ENCODE assay signal across 27 cellular contexts in the genomic region with DNA sequence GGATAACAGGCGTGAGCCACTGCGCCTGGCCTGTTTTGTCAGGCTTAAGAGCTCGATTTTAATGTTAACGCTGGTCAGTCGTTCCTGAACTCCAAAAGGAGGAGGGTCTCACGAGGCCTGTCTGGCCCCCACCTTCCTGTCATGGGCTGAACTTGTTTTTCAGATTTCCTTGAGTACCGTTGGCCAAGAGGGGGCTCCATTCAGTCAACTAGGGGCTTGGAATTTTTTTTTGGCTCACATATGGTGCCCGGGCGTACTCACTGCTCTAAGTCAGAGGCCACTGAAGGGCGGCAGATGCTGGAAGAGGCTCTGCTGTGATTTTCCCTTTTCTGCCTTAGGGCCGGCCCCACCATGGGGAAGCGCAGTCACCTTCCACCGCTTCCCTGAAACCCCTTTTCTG. TPM values are rescaled to one million over a fixed set of nuclear protein-coding genes. Genes with fewer than 3 reads are reported as not detected.
"Had no signal": no experiment of that assay in that cellular context is flagged by ENCODE, and none has a peak within 500 bp of the region (broad histone marks: within the 10 kb centered on the region; RNA-seq: fewer than 3 reads in every experiment).

No MANE protein-coding gene starts in this region.

- H3K36me3 Mint-ChIP-seq: activated naive CD8-positive, alpha-beta T cell treated with anti-CD3 and anti-CD28 coated beads, Interleukin-2, amount 10 ng/mL, durations not matched to agents 7 days and 5 days; brain; immature natural killer cell; naive B cell had no signal

- H3K27me3 ChIP-seq: colonic mucosa, pancreas, right lobe of liver had no signal

- FAIRE-seq: pancreas, small intestine had no signal

- H3K36me3 ChIP-seq: colonic mucosa, gastrocnemius medialis, heart left ventricle, pancreas, right lobe of liver, suprapubic skin, upper lobe of left lung, WERI-Rb-1 had no signal

- ATAC-seq: gastrocnemius medialis; heart left ventricle; left ventricle myocardium superior; mucosa of descending colon; pancreas; right lobe of liver; stimulated activated naive CD8-positive, alpha-beta T cell treated with anti-CD3 and anti-CD28 coated beads, Interleukin-15, amount 100 ng/mL, for 72 hours had no signal

- H3K27ac ChIP-seq: colonic mucosa, gastrocnemius medialis, heart left ventricle, pancreas, right lobe of liver, suprapubic skin, upper lobe of left lung, WERI-Rb-1 had no signal

- H3K9me3 ChIP-seq: colonic mucosa, gastrocnemius medialis, heart left ventricle, mucosa of descending colon, pancreas, right lobe of liver, suprapubic skin, upper lobe of left lung had no signal

- H3K27ac Mint-ChIP-seq: activated naive CD8-positive, alpha-beta T cell treated with anti-CD3 and anti-CD28 coated beads, Interleukin-2, amount 10 ng/mL, durations not matched to agents 7 days and 5 days; activated T-helper 1 cell treated with anti-CD3 and anti-CD28 coated beads, Interleukin-12 subunit alpha, Interleukin-12 subunit beta, Interleukin-2, Interleukin-4 antibody, amounts not matched to agents 30 ng/mL and 10 ng/mL and 1 ng/mL, durations not matched to agents 14 hours and 24 hours and 36 hours; immature natural killer cell; naive B cell; stimulated activated naive CD8-positive, alpha-beta T cell treated with anti-CD3 and anti-CD28 coated beads, Interleukin-15, amount 100 ng/mL, for 72 hours had no signal

- H3K4me3 ChIP-seq: colonic mucosa, gastrocnemius medialis, heart left ventricle, mucosa of descending colon, pancreas, right lobe of liver, suprapubic skin, upper lobe of left lung had no signal

- H3K9me3 Mint-ChIP-seq: activated naive CD8-positive, alpha-beta T cell treated with anti-CD3 and anti-CD28 coated beads, Interleukin-2, amount 10 ng/mL, durations not matched to agents 7 days and 5 days; activated T-helper 1 cell treated with anti-CD3 and anti-CD28 coated beads, Interleukin-12 subunit alpha, Interleukin-12 subunit beta, Interleukin-2, Interleukin-4 antibody, amounts not matched to agents 30 ng/mL and 10 ng/mL and 1 ng/mL, durations not matched to agents 14 hours and 24 hours and 36 hours; central memory CD8-positive, alpha-beta T cell; immature natural killer cell; naive B cell; stimulated activated naive CD8-positive, alpha-beta T cell treated with anti-CD3 and anti-CD28 coated beads, Interleukin-15, amount 100 ng/mL, for 72 hours had no signal

- H3K4me1 ChIP-seq: colonic mucosa, gastrocnemius medialis, pancreas, right lobe of liver, suprapubic skin had no signal

- H3K4me3 Mint-ChIP-seq: activated naive CD8-positive, alpha-beta T cell treated with anti-CD3 and anti-CD28 coated beads, Interleukin-2, amount 10 ng/mL, durations not matched to agents 7 days and 5 days; activated T-helper 1 cell treated with anti-CD3 and anti-CD28 coated beads, Interleukin-12 subunit alpha, Interleukin-12 subunit beta, Interleukin-2, Interleukin-4 antibody, amounts not matched to agents 30 ng/mL and 10 ng/mL and 1 ng/mL, durations not matched to agents 14 hours and 24 hours and 36 hours; central memory CD8-positive, alpha-beta T cell; immature natural killer cell; stimulated activated naive CD8-positive, alpha-beta T cell treated with anti-CD3 and anti-CD28 coated beads, Interleukin-15, amount 100 ng/mL, for 72 hours had no signal

- H3K4me1 Mint-ChIP-seq: activated naive CD8-positive, alpha-beta T cell treated with anti-CD3 and anti-CD28 coated beads, Interleukin-2, amount 10 ng/mL, durations not matched to agents 7 days and 5 days; central memory CD8-positive, alpha-beta T cell; immature natural killer cell had no signal

- DNase-seq: activated CD4-positive, alpha-beta T cell treated with anti-CD3 and anti-CD28 coated beads, Interleukin-2, amount 50 U/mL, for 48 hours; activated gamma-delta T cell treated with Interleukin-2 at 50 U/mL for 16 hours; activated naive CD8-positive, alpha-beta T cell treated with anti-CD3 and anti-CD28 coated beads, Interleukin-2, amount 10 ng/mL, durations not matched to agents 7 days and 5 days; activated T-cell treated with anti-CD3 and anti-CD28 coated beads for 4 hours; amygdala; colonic mucosa; gastrocnemius medialis; immature natural killer cell; kidney glomerular epithelial cell; left ventricle myocardium superior; mucosa of descending colon; naive B cell; right lobe of liver; small intestine; stimulated activated CD4-positive, alpha-beta T cell treated with anti-CD3 and anti-CD28 coated beads, Interleukin-4, amount 100 ng/mL, for 1 hour; stimulated activated naive CD8-positive, alpha-beta T cell treated with anti-CD3 and anti-CD28 coated beads, Interleukin-15, amount 100 ng/mL, for 72 hours; upper lobe of left lung; WERI-Rb-1 had no signal

RNA-seq across cellular contexts. Expression of a gene that starts 6.9 kb away (rescaled TPM):
- total RNA-seq: activated naive CD8-positive, alpha-beta T cell treated with anti-CD3 and anti-CD28 coated beads, Interleukin-2, amount 10 ng/mL, durations not matched to agents 7 days and 5 days; activated T-helper 1 cell treated with anti-CD3 and anti-CD28 coated beads, Interleukin-12 subunit alpha, Interleukin-12 subunit beta, Interleukin-2, Interleukin-4 antibody, amounts not matched to agents 30 ng/mL and 10 ng/mL and 1 ng/mL, durations not matched to agents 14 hours and 24 hours and 36 hours; colonic mucosa; gastrocnemius medialis; left ventricle myocardium superior; pancreas; pulmonary artery endothelial cell; right lobe of liver; T-helper 2 cell treated with Interferon-gamma antibody and Interleukin-4, amounts not matched to agents 100 ng/mL and 5 ng/mL, for 36 hours had no signal
- polyA plus RNA-seq: heart left ventricle, immature natural killer cell had no signal

RNA-seq across cellular contexts. Expression of a gene that starts 25.5 kb away (rescaled TPM):
- total RNA-seq: activated naive CD8-positive, alpha-beta T cell treated with anti-CD3 and anti-CD28 coated beads, Interleukin-2, amount 10 ng/mL, durations not matched to agents 7 days and 5 days; activated T-helper 1 cell treated with anti-CD3 and anti-CD28 coated beads, Interleukin-12 subunit alpha, Interleukin-12 subunit beta, Interleukin-2, Interleukin-4 antibody, amounts not matched to agents 30 ng/mL and 10 ng/mL and 1 ng/mL, durations not matched to agents 14 hours and 24 hours and 36 hours; gastrocnemius medialis; heart left ventricle; left ventricle myocardium superior; pancreas; pulmonary artery endothelial cell; right lobe of liver; T-helper 2 cell treated with Interferon-gamma antibody and Interleukin-4, amounts not matched to agents 100 ng/mL and 5 ng/mL, for 36 hours had no signal
- polyA plus RNA-seq: esophagus, heart left ventricle, immature natural killer cell had no signal
